ENCODE assay signal across 14 cellular contexts in the genomic region with DNA sequence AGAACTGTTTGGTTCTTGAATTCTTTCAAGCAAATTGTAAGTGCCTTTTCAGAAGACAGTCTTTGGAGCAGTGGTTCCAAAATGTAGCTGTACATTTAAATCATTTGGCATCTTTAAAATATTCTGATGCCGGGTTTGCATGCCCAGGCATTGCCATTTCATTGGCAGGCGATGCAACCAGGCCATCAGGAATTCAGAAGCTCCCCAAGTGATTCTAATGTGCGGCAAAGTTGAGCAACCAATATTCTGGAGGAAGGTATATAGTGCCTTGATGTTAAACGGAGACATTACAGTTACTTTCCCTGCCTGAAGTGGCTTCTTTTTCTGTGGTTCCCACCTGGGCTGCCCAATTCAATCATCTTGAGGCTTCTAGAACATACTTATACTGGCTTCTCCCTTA.
DNase-seq lines count a peak whose midpoint lies in the region; ATAC-seq and TF ChIP-seq lines count a peak whose summit lies in the region.
"Had no signal": no experiment of that assay in that cellular context is flagged by ENCODE, and none has a peak within 500 bp of the region (broad histone marks: within the 10 kb centered on the region; RNA-seq: fewer than 3 reads in every experiment).

No MANE protein-coding gene starts in this region.

- peaks cover 15% of the 10 kb centered on the region for H3K4me1 Mint-ChIP-seq in chondrocyte (ENCODE audit: low read depth)
- H3K4me1 Mint-ChIP-seq in osteocyte (ENCODE audit: unreplicated experiment), result peaks cover 9% of the 10 kb centered on the region
- H3K4me1 Mint-ChIP-seq in HFFc6 (ENCODE audit: low read depth), result peaks cover 5% of the 10 kb centered on the region; the same call in 1 of the 2 replicates

- H3K27ac Mint-ChIP-seq in chondrocyte (ENCODE audit: unreplicated experiment), result peak overlapping the region; percentile 58
- H3K27ac Mint-ChIP-seq in osteocyte (ENCODE audit: unreplicated experiment), result peak overlapping the region; percentile 31
- no peak overlapping the region for H3K27ac Mint-ChIP-seq in HFFc6
- H3K27ac Mint-ChIP-seq: activated naive CD4-positive, alpha-beta T cell treated with anti-CD3 and anti-CD28 coated beads for 36 hours had no signal

- no peaks in the 10 kb centered on the region for H3K9me3 Mint-ChIP-seq in chondrocyte (ENCODE audit: low read depth)
- no peaks in the 10 kb centered on the region for H3K9me3 Mint-ChIP-seq in osteocyte (ENCODE audit: unreplicated experiment)
- no peaks in the 10 kb centered on the region for H3K9me3 Mint-ChIP-seq in HFFc6
- H3K9me3 Mint-ChIP-seq: activated naive CD4-positive, alpha-beta T cell treated with anti-CD3 and anti-CD28 coated beads for 36 hours had no signal

- H3K36me3 Mint-ChIP-seq in chondrocyte (ENCODE audit: low read depth), result no peaks in the 10 kb centered on the region
- H3K36me3 Mint-ChIP-seq in osteocyte (ENCODE audit: unreplicated experiment), result no peaks in the 10 kb centered on the region
- H3K36me3 Mint-ChIP-seq in HFFc6 (ENCODE audit: low read depth), result no peaks in the 10 kb centered on the region

- TF ChIP-seq CTCF in chondrocyte (IDR thresholded peaks at IDR 0.05) (no peak), osteocyte (IDR thresholded peaks at IDR 0.05) (no peak), HFFc6 (IDR thresholded peaks at IDR 0.05) (no peak)

- H3K27me3 Mint-ChIP-seq in chondrocyte (ENCODE audit: low read depth), result peaks cover 2% of the 10 kb centered on the region
- peaks cover 7% of the 10 kb centered on the region for H3K27me3 Mint-ChIP-seq in osteocyte (ENCODE audit: unreplicated experiment)
- peaks cover 43% of the 10 kb centered on the region for H3K27me3 Mint-ChIP-seq in HFFc6 (ENCODE audit: insufficient read depth)

- DNase-seq in CD1c-positive myeloid dendritic cell (ENCODE audit: extremely low spot score) (peak; percentile 59), Kasumi-1 (lab: John Stamatoyannopoulos, UW) (peak; percentile 75 to 77), chondrocyte (ENCODE audit: low spot score) (no peak), osteocyte (ENCODE audit: extremely low spot score, unreplicated experiment) (no peak), NCI-H345 treated with DMSO at 0.1 percent for 48 hours (lab: John Stamatoyannopoulos, UW; ENCODE audit: unreplicated experiment) (no peak), HFFc6 (no peak)
- DNase-seq in activated CD4-positive, alpha-beta T cell treated with anti-CD3 and anti-CD28 coated beads for 48 hours, result no peak
- DNase-seq: dorsolateral prefrontal cortex, GOT3, hippocampal formation, NCI-H187 treated with DMSO at 0.1 percent for 48 hours, NCI-H510A had no signal

- H3K4me3 Mint-ChIP-seq in chondrocyte (ENCODE audit: unreplicated experiment), result no peak overlapping the region
- H3K4me3 Mint-ChIP-seq in osteocyte (ENCODE audit: unreplicated experiment), result no peak overlapping the region
- no peak overlapping the region for H3K4me3 Mint-ChIP-seq in HFFc6
- H3K4me3 Mint-ChIP-seq: activated naive CD4-positive, alpha-beta T cell treated with anti-CD3 and anti-CD28 coated beads for 36 hours had no signal

- no peak for ATAC-seq in HG03565 (IDR thresholded peaks at IDR 0.05; ENCODE audit: unreplicated experiment)

Comparison
In these comparisons a context has a peak if more than half of its experiments do, and no peak if none do; other contexts are left out.
1. DNase-seq: peak in CD1c-positive myeloid dendritic cell (single experiment) and Kasumi-1 (2 of 2); none in chondrocyte (single experiment), osteocyte (single experiment), activated CD4-positive, alpha-beta T cell treated with anti-CD3 and anti-CD28 coated beads for 48 hours (single experiment), NCI-H345 treated with DMSO at 0.1 percent for 48 hours (single experiment) and HFFc6 (single experiment).